9 cellular contexts compared by ENCODE assay signal in genomic region chr20:46132705-46133120, GRCh38. TPM values are rescaled to one million over a fixed set of nuclear protein-coding genes. Genes with fewer than 3 reads are reported as not detected.
DNase-seq lines count a peak whose midpoint lies in the region; ATAC-seq and TF ChIP-seq lines count a peak whose summit lies in the region.
"Had no signal": no experiment of that assay in that cellular context is flagged by ENCODE, and none has a peak within 500 bp of the region (broad histone marks: within the 10 kb centered on the region; RNA-seq: fewer than 3 reads in every experiment).

No MANE protein-coding gene starts in this region.

- WGBS in neuronal stem cell (ENCODE audit: extremely low coverage in 2 of 2, insufficient read length in 2 of 2, insufficient replicate concordance in 1 of 2), 2 donors = no CpG with 5 or more reads among the region's 17 CpGs
- 15 to 16% (median 15%) methylated on average over 17 of the region's 17 CpGs for WGBS in stomach, 5 donors

- H3K23ac ChIP-seq in neuronal stem cell (ENCODE audit: low read depth, low read length, poor library complexity) = no peak overlapping the region

- H3K27me3 Mint-ChIP-seq in activated T-cell treated with anti-CD3 and anti-CD28 coated beads, Interleukin-2, amount 50 U/mL, for 4 hours (ENCODE audit: low read depth) = peaks cover 45% of the 10 kb centered on the region

- peak overlapping the region; percentile 54 for H2AFZ ChIP-seq in neuronal stem cell (ENCODE audit: low read length)

- intact Hi-C loops in stomach (cut with DNase I; ENCODE audit: low total_unique reads) = loop anchor here (10.0 kb wide), 1 partner anchor 192 kb away; no protein-coding TSS in a partner anchor

- peak; percentile 87 for DNase-seq in GM03348 (ENCODE audit: low spot score)
- DNase-seq in KBM-7 = peak; percentile 77
- peak; percentile 53 for DNase-seq in activated T-cell treated with anti-CD3 and anti-CD28 coated beads, Interleukin-2, amount 50 U/mL, for 4 hours
- DNase-seq in fibroblast of pulmonary artery (ENCODE audit: low read depth) = peak; percentile 65
- peak; percentile 68 for DNase-seq in neuronal stem cell (ENCODE audit: low spot score)
- peak; percentile 78 for DNase-seq in stomach

- H3K4ac ChIP-seq in neuronal stem cell (ENCODE audit: low read length) = no peak overlapping the region

- peaks cover 0 to 12% of the 10 kb centered on the region in 2 donors for H3K4me1 ChIP-seq in neuronal stem cell (ENCODE audit: control insufficient read depth in 2 of 2, insufficient read depth in 1 of 2, low read depth in 1 of 2, low read length in 2 of 2)
- H3K4me1 ChIP-seq in stomach = peaks cover 0 to 20% (median 8%) of the 10 kb centered on the region in 4 donors

- H4K8ac ChIP-seq in neuronal stem cell (ENCODE audit: low read depth, low read length) = no peak overlapping the region

- no peak overlapping the region for H2AK5ac ChIP-seq in neuronal stem cell (ENCODE audit: low read depth, low read length)

- no peak for TF ChIP-seq EP300 in stomach (IDR thresholded peaks at IDR 0.05)

- peaks cover 2% of the 10 kb centered on the region for H3K4me1 Mint-ChIP-seq in activated T-cell treated with anti-CD3 and anti-CD28 coated beads, Interleukin-2, amount 50 U/mL, for 4 hours (ENCODE audit: low read depth)

- H3K36me3 ChIP-seq in neuronal stem cell (replicated peaks in 1 of 2; ENCODE audit: control insufficient read depth in 2 of 2, insufficient read depth in 2 of 2, low read length in 2 of 2) (no peaks in the 10 kb centered on the region), stomach (no peaks in the 10 kb centered on the region)

- TF ChIP-seq CTCF in fibroblast of pulmonary artery (IDR thresholded peaks at IDR 0.05; ENCODE audit: low read length, missing control alignments) (peak; percentile 83), stomach (IDR thresholded peaks at IDR 0.05) (peak in 5 of 7 experiments; percentile 59 to 85 (median 71))

- H3K9me3 Mint-ChIP-seq in activated T-cell treated with anti-CD3 and anti-CD28 coated beads, Interleukin-2, amount 50 U/mL, for 4 hours = no peaks in the 10 kb centered on the region
- H3K9me3 Mint-ChIP-seq: dendritic cell treated with granulocyte-macrophage colony-stimulating factor and Interleukin-4, amounts not matched to agents 40 ng/mL and 50 ng/mL, for 4 days had no signal

- no peak overlapping the region for H2BK5ac ChIP-seq in neuronal stem cell (ENCODE audit: low read length)

- TF ChIP-seq POLR2A in stomach (IDR thresholded peaks at IDR 0.05) = no peak

- H3K9me3 ChIP-seq in neuronal stem cell (replicated peaks in 1 of 2; ENCODE audit: control insufficient read depth in 2 of 2, insufficient read depth in 1 of 2, low read depth in 1 of 2, low read length in 2 of 2) (peaks cover 0 to 2% of the 10 kb centered on the region in 2 donors), stomach (no peaks in the 10 kb centered on the region)

- H3K36me3 Mint-ChIP-seq in activated T-cell treated with anti-CD3 and anti-CD28 coated beads, Interleukin-2, amount 50 U/mL, for 4 hours (ENCODE audit: insufficient read depth) = peaks cover under 1% of the 10 kb centered on the region

- ATAC-seq in activated T-cell treated with anti-CD3 and anti-CD28 coated beads, Interleukin-2, amount 50 U/mL, for 4 hours = peak; percentile 81 to 92
- no peak for ATAC-seq in GM21367 (IDR thresholded peaks at IDR 0.05; ENCODE audit: unreplicated experiment)

- H3K27ac ChIP-seq in neuronal stem cell (replicated peaks; ENCODE audit: low read length) (no peak overlapping the region), stomach (no peak overlapping the region)

- H3K4me3 ChIP-seq in fibroblast of pulmonary artery (replicated peaks; ENCODE audit: low read depth, low read length) (no peak overlapping the region), neuronal stem cell (ENCODE audit: low read length in 2 of 2) (no peak overlapping the region), stomach (no peak overlapping the region)

- no peak overlapping the region for H4K91ac ChIP-seq in neuronal stem cell (ENCODE audit: low read depth, low read length, poor library complexity)

- H3K79me1 ChIP-seq in neuronal stem cell (ENCODE audit: low read depth, low read length) = no peaks in the 10 kb centered on the region

- no peak overlapping the region for H3K4me2 ChIP-seq in neuronal stem cell (ENCODE audit: insufficient read depth, low read length, poor library complexity, severe bottlenecking)

- H2BK15ac ChIP-seq in neuronal stem cell (ENCODE audit: low read length) = no peak overlapping the region

- no peak overlapping the region for H3K4me3 Mint-ChIP-seq in activated T-cell treated with anti-CD3 and anti-CD28 coated beads, Interleukin-2, amount 50 U/mL, for 4 hours
- H3K4me3 Mint-ChIP-seq: dendritic cell treated with granulocyte-macrophage colony-stimulating factor and Interleukin-4, amounts not matched to agents 40 ng/mL and 50 ng/mL, for 4 days had no signal

- H3K27me3 ChIP-seq in neuronal stem cell (ENCODE audit: control insufficient read depth in 3 of 3, insufficient read depth in 3 of 3, low read depth in 1 of 3, low read length in 3 of 3) = peaks cover 2 to 48% (median 19%) of the 10 kb centered on the region in 3 experiments
- H3K27me3 ChIP-seq in stomach = peaks cover 0 to 85% (median 20%) of the 10 kb centered on the region in 3 donors

- H3K9ac ChIP-seq in neuronal stem cell (ENCODE audit: low read depth, low read length, poor library complexity) = no peak overlapping the region

- peak overlapping the region; percentile 63 for H2BK12ac ChIP-seq in neuronal stem cell (ENCODE audit: low read length)

- in situ Hi-C loops in KBM-7 (cut with MboI; ENCODE audit: low pct_unique_long_range_greater_than_20kb, low sequenced_read_pairs) = loop anchor here (25.0 kb wide), 1 partner anchor 305 kb away; no protein-coding TSS in a partner anchor

- peak overlapping the region; percentile 35 for H3K18ac ChIP-seq in neuronal stem cell (ENCODE audit: low read length)

- H3K14ac ChIP-seq in neuronal stem cell (ENCODE audit: low read length) = peak overlapping the region; percentile 87

- peak overlapping the region; percentile 40 for H2BK120ac ChIP-seq in neuronal stem cell (ENCODE audit: low read depth, low read length)

TF ChIP-seq in PFSK-1, 5 proteins besides CTCF, POLR2A, EP300 and RAD21:
- 0 out of 4 replicates have a peak, but pooled peaks of 1 of the 2 experiments have one; percentile 8 for TF ChIP-seq REST (IDR thresholded peaks at IDR 0.05; ENCODE audit: insufficient read depth in 1 of 2, low read depth in 2 of 2, low read length in 2 of 2)
- TF ChIP-seq FOXP2 (optimal IDR thresholded peaks at IDR 0.05; ENCODE audit: borderline replicate concordance, extremely low read depth, extremely low read length, insufficient read depth) = peak; percentile 36
- TF ChIP-seq POLR2AphosphoS5 (IDR thresholded peaks at IDR 0.05; ENCODE audit: low read depth, low read length) = no peak
- no peak for TF ChIP-seq TAF1 (IDR thresholded peaks at IDR 0.05; ENCODE audit: borderline replicate concordance, insufficient read depth, low read length)
- TF ChIP-seq SIN3A (IDR thresholded peaks at IDR 0.05; ENCODE audit: borderline replicate concordance, insufficient read depth, low read length) = no peak

RNA-seq across cellular contexts. Expression of gene CD40, which starts 14.6 kb away (rescaled TPM):
- polyA plus RNA-seq in PFSK-1 (2012; ENCODE audit: insufficient read length, low read depth) = not detected
- 10 to 100 TPM in 2 of 3 donors, 1 to 10 TPM in 1; 7.6 to 29.2 (median 10.6) TPM for total RNA-seq in activated T-cell treated with anti-CD3 and anti-CD28 coated beads, Interleukin-2, amount 50 U/mL, for 4 hours
- 5.5 TPM for polyA plus RNA-seq in neuronal stem cell (2013, experiment 1 of 2)
- polyA plus RNA-seq in neuronal stem cell (2013, experiment 2 of 2) = 6.2 TPM
- total RNA-seq in stomach = 10 to 100 TPM in 1 of 5 donors, 1 to 10 TPM in 3, not detected in 1; 2.8 to 18.7 (median 4.4) TPM
- 10 to 100 TPM in 1 of 3 donors, 1 to 10 TPM in 2; 5.2 to 19.9 (median 8.4) TPM for polyA plus RNA-seq in stomach

RNA-seq across cellular contexts. Expression of gene NCOA5, which starts 43.0 kb away (rescaled TPM):
- 21.5 TPM for polyA plus RNA-seq in PFSK-1 (2012; ENCODE audit: insufficient read length, low read depth)
- 10 to 100 TPM; 38.2 to 45.0 (median 43.3) TPM for total RNA-seq in activated T-cell treated with anti-CD3 and anti-CD28 coated beads, Interleukin-2, amount 50 U/mL, for 4 hours
- polyA plus RNA-seq in neuronal stem cell (2013, experiment 1 of 2) = 15.5 TPM
- polyA plus RNA-seq in neuronal stem cell (2013, experiment 2 of 2) = 15.9 TPM
- 10 to 100 TPM in 2 of 5 donors, 1 to 10 TPM in 3; 4.3 to 58.9 (median 9.5) TPM for total RNA-seq in stomach
- polyA plus RNA-seq in stomach = 10 to 100 TPM; 11.2 to 17.7 (median 11.6) TPM
